1 cellular context compared by ENCODE assay signal in genomic region chr15:47756872-47757271, GRCh38.
TF ChIP-seq lines count a peak whose summit lies in the region.

No MANE protein-coding gene starts in this region.

TF ChIP-seq in H1, 55 proteins besides CTCF, POLR2A, EP300 and RAD21:
- TF ChIP-seq BACH1 (IDR thresholded peaks at IDR 0.05; ENCODE audit: low read length) (peak; percentile 77), RFX5 (IDR thresholded peaks at IDR 0.05; ENCODE audit: borderline replicate concordance, low read depth, low read length) (no peak)
